ENCODE assay signal across 19 cellular contexts in genomic region chr2:610465-610864, GRCh38.
A peak's percentile ranks its signal among the peaks of the same experiment; 100 is the strongest.
DNase-seq lines count a peak whose midpoint lies in the region; ATAC-seq and TF ChIP-seq lines count a peak whose summit lies in the region.
"Had no signal": no experiment of that assay in that cellular context is flagged by ENCODE, and none has a peak within 500 bp of the region (broad histone marks: within the 10 kb centered on the region; RNA-seq: fewer than 3 reads in every experiment).

No MANE protein-coding gene starts in this region.

- CTCF ChIA-PET in SK-N-SH (lab: Yijun Ruan, JAX), result interaction anchor here (0.8 to 2.1 kb wide), 5 partner anchors 10 to 81 kb away, joined by 3 to 9 read pairs (median 4); no protein-coding TSS in a partner anchor

- WGBS in SK-N-SH (ENCODE audit: low lambda C conversion rate), result 28% methylated on average over 2 of the region's 2 CpGs

- H3K9me3 ChIP-seq in SK-N-SH, result no peaks in the 10 kb centered on the region
- no peaks in the 10 kb centered on the region for H3K9me3 ChIP-seq in T-helper 17 cell (ENCODE audit: control insufficient read depth, low read length, poor library complexity, severe bottlenecking)
- no peaks in the 10 kb centered on the region for H3K9me3 ChIP-seq in ascending aorta
- H3K9me3 ChIP-seq: BLaER1 treated with 17β-estradiol and CSF1 and Interleukin-3, amounts not matched to agents 10 nM and 100 nM had no signal

- H3K9ac ChIP-seq in SK-N-SH, result no peak overlapping the region
- H3K9ac ChIP-seq: BLaER1 treated with 17β-estradiol and CSF1 and Interleukin-3, amounts not matched to agents 10 nM and 100 nM had no signal

- TF ChIP-seq RAD21 in SK-N-SH (IDR thresholded peaks at IDR 0.05; ENCODE audit: low read length), result 0 out of 2 replicates have a peak, but pooled peaks have one; percentile 12

- no peak overlapping the region for H3K4me2 ChIP-seq in SK-N-SH
- H3K4me2 ChIP-seq: A549; BLaER1 treated with 17β-estradiol and CSF1 and Interleukin-3, amounts not matched to agents 10 nM and 100 nM had no signal

- H3K4me3 ChIP-seq in SK-N-SH (ENCODE audit: low read depth in 2 of 2, low read length in 1 of 2), result no peak overlapping the region
- H3K4me3 ChIP-seq in ascending aorta, result no peak overlapping the region
- H3K4me3 ChIP-seq: A549; BLaER1 treated with 17β-estradiol and CSF1 and Interleukin-3, amounts not matched to agents 10 nM and 100 nM had no signal

- TF ChIP-seq EP300 in SK-N-SH (IDR thresholded peaks at IDR 0.05; ENCODE audit: borderline replicate concordance in 1 of 2, low read depth in 1 of 2, low read length in 1 of 2), result peak in 1 of 2 experiments; percentile 69; a peak in 2 of 4 replicates

- H3K27ac ChIP-seq in SK-N-SH (ENCODE audit: low read depth in 2 of 2, low read length in 1 of 2), result peak overlapping the region in 1 of 2 experiments; percentile 98; a peak in 2 of 4 replicates
- no peak overlapping the region for H3K27ac ChIP-seq in ascending aorta
- H3K27ac ChIP-seq: 22Rv1; A549; BLaER1 treated with 17β-estradiol and CSF1 and Interleukin-3, amounts not matched to agents 10 nM and 100 nM; C4-2B had no signal

- DNase-seq in SK-N-SH (peak; percentile 74), T-helper 17 cell (no peak), mesenteric fat pad (ENCODE audit: low spot score) (peak; percentile 14), ascending aorta (ENCODE audit: low spot score in 2 of 2) (no peak)
- peak; percentile 9 for DNase-seq in stimulated activated CD8-positive, alpha-beta memory T cell treated with anti-CD3 and anti-CD28 coated beads, Interleukin-4, amount 100 ng/mL, for 48 hours
- DNase-seq: AML-193; Caco-2; Calu3; CD4-positive, alpha-beta T cell; DMS79 treated with DMSO at 0.1 percent for 48 hours; GF-D8 had no signal

- no peak overlapping the region for H2AFZ ChIP-seq in SK-N-SH (ENCODE audit: low read depth)

- H3K27me3 Mint-ChIP-seq in T-helper 17 cell, result peaks cover 43% of the 10 kb centered on the region

- H4K20me1 ChIP-seq in SK-N-SH (ENCODE audit: insufficient read depth), result no peaks in the 10 kb centered on the region

- H3K4me1 ChIP-seq in SK-N-SH (ENCODE audit: control insufficient read depth in 1 of 2, insufficient read depth in 2 of 2, low read depth in 1 of 2, low read length in 1 of 2), result peaks cover 0 to 48% of the 10 kb centered on the region in 2 experiments; a peak in 2 of 4 replicates
- no peaks in the 10 kb centered on the region for H3K4me1 ChIP-seq in ascending aorta
- H3K4me1 ChIP-seq: A549; BLaER1 treated with 17β-estradiol and CSF1 and Interleukin-3, amounts not matched to agents 10 nM and 100 nM; Caco-2 had no signal

- H3K27ac Mint-ChIP-seq in T-helper 17 cell, result peak overlapping the region; percentile 75
- H3K27ac Mint-ChIP-seq: B cell; CD4-positive, alpha-beta T cell; CD8-positive, alpha-beta T cell had no signal

- H3K36me3 ChIP-seq in SK-N-SH (replicated peaks in 1 of 2; ENCODE audit: control insufficient read depth in 1 of 2, insufficient read depth in 2 of 2, low read length in 1 of 2), result no peaks in the 10 kb centered on the region
- no peaks in the 10 kb centered on the region for H3K36me3 ChIP-seq in ascending aorta
- H3K36me3 ChIP-seq: BLaER1 treated with 17β-estradiol and CSF1 and Interleukin-3, amounts not matched to agents 10 nM and 100 nM had no signal

- no peaks in the 10 kb centered on the region for H3K4me1 Mint-ChIP-seq in T-helper 17 cell
- H3K4me1 Mint-ChIP-seq: B cell had no signal

- intact Hi-C loops in ascending aorta (cut with DNase I), result no loop called here

- no peaks in the 10 kb centered on the region for H3K9me2 ChIP-seq in SK-N-SH

- H3K79me2 ChIP-seq in SK-N-SH (ENCODE audit: insufficient read depth), result no peaks in the 10 kb centered on the region

- H3K4me3 Mint-ChIP-seq in T-helper 17 cell, result no peak overlapping the region
- H3K4me3 Mint-ChIP-seq: B cell; CD4-positive, alpha-beta T cell; CD8-positive, alpha-beta T cell had no signal

- no peak for TF ChIP-seq CTCF in SK-N-SH (IDR thresholded peaks at IDR 0.05)
- no peak for TF ChIP-seq CTCF in ascending aorta (IDR thresholded peaks at IDR 0.05)

- ATAC-seq in SK-N-SH treated with all-trans-retinoic acid at 6 μM for 48 hours (no peak), T-helper 17 cell (no peak), GM21515 (IDR thresholded peaks at IDR 0.05; ENCODE audit: unreplicated experiment) (no peak)
- ATAC-seq: A549; CD8-positive, alpha-beta T cell had no signal

- POLR2A ChIA-PET in SK-N-SH (lab: Yijun Ruan, JAX), result no interaction called here

- no peaks in the 10 kb centered on the region for H3F3A ChIP-seq in SK-N-SH (replicated peaks; ENCODE audit: insufficient read depth)

- H3K27me3 ChIP-seq in SK-N-SH (ENCODE audit: insufficient read depth) (no peaks in the 10 kb centered on the region), ascending aorta (no peaks in the 10 kb centered on the region)
- H3K27me3 ChIP-seq: BLaER1 treated with 17β-estradiol and CSF1 and Interleukin-3, amounts not matched to agents 10 nM and 100 nM had no signal

- no peaks in the 10 kb centered on the region for H3K36me3 Mint-ChIP-seq in T-helper 17 cell (ENCODE audit: low read depth)
- H3K36me3 Mint-ChIP-seq: CD8-positive, alpha-beta T cell had no signal

TF ChIP-seq in SK-N-SH, 30 proteins besides CTCF, POLR2A, EP300 and RAD21 (continues in another document):
- TF ChIP-seq SMC3 (IDR thresholded peaks at IDR 0.05; ENCODE audit: low read depth, low read length) (no peak), RCOR1 (IDR thresholded peaks at IDR 0.05; ENCODE audit: low read length) (peak; percentile 57), USF2 (IDR thresholded peaks at IDR 0.05; ENCODE audit: borderline replicate concordance, low read depth, low read length) (peak; percentile 24; the same call in 1 of the 2 replicates), NRF1 (IDR thresholded peaks at IDR 0.05; ENCODE audit: low read depth, low read length) (no peak), FOXJ3 (CRISPR knock-in tag; IDR thresholded peaks at IDR 0.05) (0 out of 2 replicates have a peak, but pooled peaks have one; percentile 71), MEF2A (IDR thresholded peaks at IDR 0.05; ENCODE audit: borderline replicate concordance, low read depth) (no peak), SIN3A (IDR thresholded peaks at IDR 0.05; ENCODE audit: borderline replicate concordance, low read depth, low read length) (no peak), TCF12 (IDR thresholded peaks at IDR 0.05) (no peak)

TF ChIP-seq in SK-N-SH treated with all-trans-retinoic acid at 6 μM for 48 hours, 23 proteins besides CTCF, POLR2A, EP300 and RAD21:
- TF ChIP-seq PPARA (CRISPR knock-in tag; IDR thresholded peaks at IDR 0.05; ENCODE audit: borderline replicate concordance), result no peak
- no peak for TF ChIP-seq ZNF8 (CRISPR knock-in tag; IDR thresholded peaks at IDR 0.05)
- no peak for TF ChIP-seq SNAI2 (CRISPR knock-in tag; IDR thresholded peaks at IDR 0.05)
- TF ChIP-seq TCF4 (CRISPR knock-in tag; IDR thresholded peaks at IDR 0.05; ENCODE audit: borderline replicate concordance), result no peak

Comparison
In these comparisons a context has a peak if more than half of its experiments do, and no peak if none do; other contexts are left out.
1. DNase-seq: peak in SK-N-SH (single experiment), mesenteric fat pad (single experiment) and stimulated activated CD8-positive, alpha-beta memory T cell treated with anti-CD3 and anti-CD28 coated beads, Interleukin-4, amount 100 ng/mL, for 48 hours (single experiment); none in T-helper 17 cell (0 of 3) and ascending aorta (0 of 2).